ENCODE assay signal across 8 cellular contexts in the genomic region with DNA sequence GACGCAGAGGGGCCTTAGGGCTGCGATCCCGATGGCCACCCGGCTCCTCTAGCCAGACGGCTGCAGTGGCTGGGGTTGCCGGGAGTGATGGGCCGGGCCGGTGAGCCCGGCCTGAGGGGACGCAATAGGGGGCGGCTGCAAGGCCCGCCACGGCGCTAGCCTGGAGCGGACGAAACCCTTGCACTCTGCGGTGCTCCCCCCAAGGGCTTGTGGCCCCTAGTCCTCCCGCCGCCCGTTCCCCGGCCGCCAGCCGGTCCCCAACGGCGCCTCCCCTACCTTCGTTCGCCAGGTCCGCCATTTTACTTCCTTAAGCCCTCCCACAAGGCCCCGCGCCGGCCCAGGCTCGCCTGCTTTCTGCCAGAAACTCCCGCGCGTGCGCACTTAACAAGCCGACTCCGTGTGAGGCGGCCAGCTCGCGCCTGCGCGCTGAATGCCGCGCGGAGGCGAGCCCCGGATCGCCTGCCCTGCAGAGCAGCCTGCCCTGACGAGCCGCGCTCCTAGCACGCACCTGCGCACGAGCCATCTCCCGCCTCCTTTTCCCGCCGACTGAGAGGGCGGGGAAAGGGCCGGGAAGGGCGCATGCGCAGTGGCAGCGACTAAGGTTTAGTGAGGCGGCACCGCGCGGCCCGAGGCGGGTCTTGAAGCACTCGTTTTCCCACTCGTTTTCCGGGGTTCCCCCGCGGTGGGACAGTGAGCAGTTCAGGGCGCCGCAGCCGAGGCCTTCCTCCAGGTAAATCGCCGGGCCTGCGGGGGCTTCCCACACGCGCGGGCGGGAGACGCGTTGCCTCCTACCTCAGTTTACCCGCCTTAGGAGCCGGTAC. TPM values are rescaled to one million over a fixed set of nuclear protein-coding genes. Genes with fewer than 3 reads are reported as not detected.
DNase-seq lines count a peak whose midpoint lies in the region; ATAC-seq and TF ChIP-seq lines count a peak whose summit lies in the region.

Gene RANBP3 (minus strand): TSS at position 356 of the 821 bp plus-strand sequence. CDS start 58 bp downstream, at position 298.

- H3K36me3 Mint-ChIP-seq in activated T-helper 2 cell treated with anti-CD3 and anti-CD28 coated beads, Interferon-gamma antibody, Interleukin-2, Interleukin-4, amounts not matched to agents 10 μg/mL and 5 μg/mL and 100 μg/mL, durations not matched to agents 14 hours and 24 hours and 36 hours (ENCODE audit: low read depth) = peaks cover 38% of the 10 kb centered on the region
- no peaks in the 10 kb centered on the region for H3K36me3 Mint-ChIP-seq in natural killer cell

- H3K9me3 Mint-ChIP-seq in activated T-helper 2 cell treated with anti-CD3 and anti-CD28 coated beads, Interferon-gamma antibody, Interleukin-2, Interleukin-4, amounts not matched to agents 10 μg/mL and 5 μg/mL and 100 μg/mL, durations not matched to agents 14 hours and 24 hours and 36 hours = no peaks in the 10 kb centered on the region
- H3K9me3 Mint-ChIP-seq in natural killer cell = no peaks in the 10 kb centered on the region

- H3K27ac ChIP-seq in RWPE1 = peak within 1 kb of the TSS; percentile 84

- peak within 1 kb of the TSS; percentile 95 for H3K4me3 ChIP-seq in LNCaP clone FGC (ENCODE audit: low read depth, low read length)
- peak within 1 kb of the TSS; percentile 78 for H3K4me3 ChIP-seq in fibroblast of mammary gland (ENCODE audit: control insufficient read depth, low read depth, low read length)

- intact Hi-C loops in activated T-helper 2 cell treated with anti-CD3 and anti-CD28 coated beads, Interferon-gamma antibody, Interleukin-2, Interleukin-4, amounts not matched to agents 10 μg/mL and 5 μg/mL and 100 μg/mL, durations not matched to agents 14 hours and 24 hours and 36 hours (cut with micrococcal nuclease) = loop anchor here (5.0 kb wide), 1 partner anchor 76 kb away; the partner anchor contains the start of genes NDUFA11 and VMAC
- intact Hi-C loops in natural killer cell (cut with micrococcal nuclease) = loop anchor here (5.0 kb wide), 1 partner anchor 76 kb away; the partner anchor contains the start of genes NDUFA11 and VMAC

- peaks cover 45% of the 10 kb centered on the region for H3K4me1 Mint-ChIP-seq in activated T-helper 2 cell treated with anti-CD3 and anti-CD28 coated beads, Interferon-gamma antibody, Interleukin-2, Interleukin-4, amounts not matched to agents 10 μg/mL and 5 μg/mL and 100 μg/mL, durations not matched to agents 14 hours and 24 hours and 36 hours (ENCODE audit: low read depth)
- H3K4me1 Mint-ChIP-seq in natural killer cell = peaks cover 47 to 50% of the 10 kb centered on the region in 2 donors

- ATAC-seq in natural killer cell = peak; percentile 90 to 96 (median 91)

- CTCF ChIA-PET in RWPE1 (lab: Yijun Ruan, JAX) = interaction anchor here (0.6 to 1.0 kb wide), 3 partner anchors 10 to 174 kb away, joined by 3 to 4 read pairs (median 4); no protein-coding TSS in a partner anchor

- DNase-seq in Daoy (ENCODE audit: low read depth) = peak; percentile 100
- peak; percentile 98 for DNase-seq in GOT3 (lab: John Stamatoyannopoulos, UW)
- peak; percentile 98 for DNase-seq in LNCaP clone FGC (ENCODE audit: low read depth)
- peak; percentile 98 for DNase-seq in RWPE1 (ENCODE audit: low spot score)
- DNase-seq in activated T-helper 2 cell treated with anti-CD3 and anti-CD28 coated beads, Interferon-gamma antibody, Interleukin-2, Interleukin-4, amounts not matched to agents 10 μg/mL and 5 μg/mL and 100 μg/mL, durations not matched to agents 14 hours and 24 hours and 36 hours (ENCODE audit: low spot score) = peak; percentile 99
- peak; percentile 98 for DNase-seq in fibroblast of mammary gland (ENCODE audit: low read depth)
- DNase-seq in natural killer cell = peak; percentile 95
- peak; percentile 97 for DNase-seq in stimulated activated naive CD4-positive, alpha-beta T cell treated with Interleukin-2 at 50 U/mL for 16 hours (lab: John Stamatoyannopoulos, UW)

- peak within 1 kb of the TSS; percentile 93 for H3K27ac Mint-ChIP-seq in activated T-helper 2 cell treated with anti-CD3 and anti-CD28 coated beads, Interferon-gamma antibody, Interleukin-2, Interleukin-4, amounts not matched to agents 10 μg/mL and 5 μg/mL and 100 μg/mL, durations not matched to agents 14 hours and 24 hours and 36 hours
- peak within 1 kb of the TSS; percentile 92 to 98 for H3K27ac Mint-ChIP-seq in natural killer cell

- H3K27me3 Mint-ChIP-seq in activated T-helper 2 cell treated with anti-CD3 and anti-CD28 coated beads, Interferon-gamma antibody, Interleukin-2, Interleukin-4, amounts not matched to agents 10 μg/mL and 5 μg/mL and 100 μg/mL, durations not matched to agents 14 hours and 24 hours and 36 hours (ENCODE audit: low read depth) = no peaks in the 10 kb centered on the region
- no peaks in the 10 kb centered on the region for H3K27me3 Mint-ChIP-seq in natural killer cell (ENCODE audit: low read depth in 2 of 2)

- TF ChIP-seq CTCF in LNCaP clone FGC (IDR thresholded peaks at IDR 0.05; ENCODE audit: control insufficient read depth, extremely low read depth, insufficient read depth) (no peak), RWPE1 (conservative IDR thresholded peaks at IDR 0.05; ENCODE audit: low read depth) (no peak), fibroblast of mammary gland (conservative IDR thresholded peaks at IDR 0.05; ENCODE audit: control insufficient read depth, insufficient read depth, low read depth, low read length) (no peak), natural killer cell (IDR thresholded peaks at IDR 0.05) (no peak)

- POLR2A ChIA-PET in RWPE1 (lab: Yijun Ruan, JAX; ENCODE audit: low non-redundant PET) = no interaction called here

- peak within 1 kb of the TSS; percentile 98 for H3K4me3 Mint-ChIP-seq in activated T-helper 2 cell treated with anti-CD3 and anti-CD28 coated beads, Interferon-gamma antibody, Interleukin-2, Interleukin-4, amounts not matched to agents 10 μg/mL and 5 μg/mL and 100 μg/mL, durations not matched to agents 14 hours and 24 hours and 36 hours (ENCODE audit: low read depth)
- H3K4me3 Mint-ChIP-seq in natural killer cell = peak within 1 kb of the TSS; percentile 99

RNA-seq across cellular contexts. Expression of gene RANBP3, which starts in this region (rescaled TPM):
- total RNA-seq in Daoy (2014; rRNA removed; shearing (Covaris generic)) = 64.5 and 83.0 TPM in 2 replicates
- total RNA-seq in activated T-helper 2 cell treated with anti-CD3 and anti-CD28 coated beads, Interferon-gamma antibody, Interleukin-2, Interleukin-4, amounts not matched to agents 10 μg/mL and 5 μg/mL and 100 μg/mL, durations not matched to agents 14 hours and 24 hours and 36 hours = 98.2 and 105 TPM in 2 replicates
- total RNA-seq in natural killer cell = 10 to 100 TPM; 73.9 to 95.2 (median 89.7) TPM

Comparison
In these comparisons a context has a peak if more than half of its experiments do, and no peak if none do; other contexts are left out.
1. Peak in every context shown above with its lines: DNase-seq, ATAC-seq, H3K4me3 ChIP-seq and H3K27ac ChIP-seq.